In genomic region chr5:41510176-41510831, GRCh38 we compare ENCODE assay signal across 8 cellular contexts. TPM values are rescaled to one million over a fixed set of nuclear protein-coding genes. Genes with fewer than 3 reads are reported as not detected.
DNase-seq lines count a peak whose midpoint lies in the region; TF ChIP-seq lines count a peak whose summit lies in the region.

TSS of gene PLCXD3 (minus strand) at chr5:41510601. CDS start at chr5:41510526, 75 bp downstream.

- H3K36me3 ChIP-seq in esophagus muscularis mucosa, result no peaks in the 10 kb centered on the region

- H3K9me3 ChIP-seq in esophagus muscularis mucosa, result no peaks in the 10 kb centered on the region

- peak within 1 kb of the TSS; percentile 76 to 82 (median 79) for H3K4me3 Mint-ChIP-seq in nephron
- no peak within 1 kb of the TSS for H3K4me3 Mint-ChIP-seq in activated T-cell treated with anti-CD3 and anti-CD28 coated beads, Interleukin-2, amount 50 U/mL, for 24 hours

- no peak for TF ChIP-seq POLR2A in esophagus muscularis mucosa (IDR thresholded peaks at IDR 0.05; ENCODE audit: low read depth)

- TF ChIP-seq EP300 in esophagus muscularis mucosa (IDR thresholded peaks at IDR 0.05), result no peak

- peaks cover 0 to 37% (median 0%) of the 10 kb centered on the region in 4 donors for H3K27me3 ChIP-seq in esophagus muscularis mucosa

- WGBS in esophagus muscularis mucosa, result 2% methylated on average over 17 of the region's 41 CpGs

- intact Hi-C loops in esophagus muscularis mucosa (cut with DNase I), result no loop called here

- peaks cover 53% of the 10 kb centered on the region for H3K27me3 Mint-ChIP-seq in nephron (ENCODE audit: low read depth)
- H3K27me3 Mint-ChIP-seq in activated T-cell treated with anti-CD3 and anti-CD28 coated beads, Interleukin-2, amount 50 U/mL, for 24 hours, result peaks cover 37% of the 10 kb centered on the region

- H3K27ac ChIP-seq in esophagus muscularis mucosa (replicated peaks in 1 of 4), result no peak within 1 kb of the TSS

- H3K4me3 ChIP-seq in esophagus muscularis mucosa, result peak within 1 kb of the TSS; percentile 45 to 60 (median 48)

- H3K27ac Mint-ChIP-seq in nephron, result no peak within 1 kb of the TSS
- H3K27ac Mint-ChIP-seq in activated T-cell treated with anti-CD3 and anti-CD28 coated beads, Interleukin-2, amount 50 U/mL, for 24 hours, result no peak within 1 kb of the TSS

- no peaks in the 10 kb centered on the region for H3K36me3 Mint-ChIP-seq in nephron (ENCODE audit: low read depth)
- H3K36me3 Mint-ChIP-seq in activated T-cell treated with anti-CD3 and anti-CD28 coated beads, Interleukin-2, amount 50 U/mL, for 24 hours (ENCODE audit: low read depth), result no peaks in the 10 kb centered on the region

- peaks cover 8 to 19% (median 15%) of the 10 kb centered on the region in 4 donors for H3K4me1 ChIP-seq in esophagus muscularis mucosa

- H3K9me3 Mint-ChIP-seq in nephron, result no peaks in the 10 kb centered on the region
- H3K9me3 Mint-ChIP-seq in activated T-cell treated with anti-CD3 and anti-CD28 coated beads, Interleukin-2, amount 50 U/mL, for 24 hours, result no peaks in the 10 kb centered on the region

- DNase-seq in DMS153 treated with DMSO at 0.1 percent for 48 hours (lab: John Stamatoyannopoulos, UW; ENCODE audit: unreplicated experiment) (peak; percentile 50), NCI-H510A treated with DMSO at 0.1 percent for 48 hours (lab: John Stamatoyannopoulos, UW) (peak; percentile 10), esophagus muscularis mucosa (ENCODE audit: extremely low spot score) (no peak), T1000 (lab: John Stamatoyannopoulos, UW) (no peak), midbrain (lab: John Stamatoyannopoulos, UW) (no peak), foreskin melanocyte (no peak)
- no peak for DNase-seq in activated T-cell treated with anti-CD3 and anti-CD28 coated beads, Interleukin-2, amount 50 U/mL, for 24 hours

- TF ChIP-seq CTCF in esophagus muscularis mucosa (IDR thresholded peaks at IDR 0.05) (no peak), nephron (IDR thresholded peaks at IDR 0.05; ENCODE audit: unreplicated experiment in 3 of 3) (no peak)

- H3K4me1 Mint-ChIP-seq in nephron, result peaks cover 6% of the 10 kb centered on the region
- H3K4me1 Mint-ChIP-seq in activated T-cell treated with anti-CD3 and anti-CD28 coated beads, Interleukin-2, amount 50 U/mL, for 24 hours (ENCODE audit: low read depth), result peaks cover 1% of the 10 kb centered on the region

RNA-seq across cellular contexts. Expression of gene PLCXD3, which starts in this region (rescaled TPM):
- total RNA-seq in esophagus muscularis mucosa, result 1 to 10 TPM; 1.1 to 3.0 (median 2.0) TPM

Comparison
In these comparisons a context has a peak if more than half of its experiments do, and no peak if none do; other contexts are left out.
1. DNase-seq: peak in DMS153 treated with DMSO at 0.1 percent for 48 hours (single experiment) and NCI-H510A treated with DMSO at 0.1 percent for 48 hours (single experiment); none in esophagus muscularis mucosa (single experiment), T1000 (single experiment), midbrain (single experiment), activated T-cell treated with anti-CD3 and anti-CD28 coated beads, Interleukin-2, amount 50 U/mL, for 24 hours (single experiment) and foreskin melanocyte (single experiment).